In the genomic region with DNA sequence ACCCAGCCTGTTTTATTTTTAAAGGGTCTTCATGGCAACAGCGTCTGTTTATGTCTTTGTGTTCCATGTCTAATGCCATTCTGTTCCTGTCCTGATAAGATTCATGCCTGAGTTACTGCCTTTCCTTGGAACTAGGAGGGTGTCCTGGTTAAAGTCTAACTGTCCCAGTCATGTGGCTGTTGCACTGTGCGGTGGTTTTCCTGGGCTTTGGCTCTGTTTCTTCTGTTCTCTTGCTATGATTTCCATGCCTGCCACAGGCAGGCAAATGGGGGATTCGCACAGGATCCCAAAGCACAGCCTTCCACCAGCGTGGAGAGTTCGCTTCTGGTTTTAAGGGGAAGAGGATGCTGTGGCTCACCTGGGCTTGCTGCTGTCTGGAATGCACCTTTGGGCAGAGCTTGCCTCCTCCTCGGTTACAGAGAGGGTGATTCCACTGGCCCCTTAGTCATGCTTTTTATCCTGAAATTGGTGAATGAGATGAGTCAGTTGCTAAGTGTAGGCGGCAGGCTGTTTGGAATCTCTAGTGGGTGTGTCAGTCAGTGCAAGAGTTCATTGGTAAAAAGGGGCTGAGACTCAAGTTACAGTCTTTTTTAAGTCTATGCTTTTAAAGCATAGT, we compare ENCODE assay signal across 1 cellular context.
TF ChIP-seq lines count a peak whose summit lies in the region.

No MANE protein-coding gene starts in this region.

TF ChIP-seq in K562, 482 proteins besides CTCF, POLR2A, EP300 and RAD21 (continued from another document):
- TF ChIP-seq, protein P1, sequence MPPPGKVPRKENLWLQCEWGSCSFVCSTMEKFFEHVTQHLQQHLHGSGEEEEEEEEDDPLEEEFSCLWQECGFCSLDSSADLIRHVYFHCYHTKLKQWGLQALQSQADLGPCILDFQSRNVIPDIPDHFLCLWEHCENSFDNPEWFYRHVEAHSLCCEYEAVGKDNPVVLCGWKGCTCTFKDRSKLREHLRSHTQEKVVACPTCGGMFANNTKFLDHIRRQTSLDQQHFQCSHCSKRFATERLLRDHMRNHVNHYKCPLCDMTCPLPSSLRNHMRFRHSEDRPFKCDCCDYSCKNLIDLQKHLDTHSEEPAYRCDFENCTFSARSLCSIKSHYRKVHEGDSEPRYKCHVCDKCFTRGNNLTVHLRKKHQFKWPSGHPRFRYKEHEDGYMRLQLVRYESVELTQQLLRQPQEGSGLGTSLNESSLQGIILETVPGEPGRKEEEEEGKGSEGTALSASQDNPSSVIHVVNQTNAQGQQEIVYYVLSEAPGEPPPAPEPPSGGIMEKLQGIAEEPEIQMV (tag; conservative IDR thresholded peaks at IDR 0.05; ENCODE audit: low read depth) = no peak
